Comparison of ENCODE assay signal across 8 cellular contexts in genomic region chr14:103141117-103141796, GRCh38. TPM values are rescaled to one million over a fixed set of nuclear protein-coding genes. Genes with fewer than 3 reads are reported as not detected.
A peak's percentile ranks its signal among the peaks of the same experiment; 100 is the strongest.
DNase-seq lines count a peak whose midpoint lies in the region; ATAC-seq, FAIRE-seq and TF ChIP-seq lines count a peak whose summit lies in the region.

No MANE protein-coding gene starts in this region.

- BruUV-seq in PC-3 (replicated peaks; lab: Mats Ljungman, UMichigan), result no TSS peak

- TF ChIP-seq CTCF in GM12874 (IDR thresholded peaks at IDR 0.05; ENCODE audit: insufficient read depth, low read depth, low read length) (peak; percentile 83), PC-3 (conservative IDR thresholded peaks at IDR 0.05; ENCODE audit: low read depth, low read length) (peak; percentile 84), fibroblast of lung (conservative IDR thresholded peaks at IDR 0.05 in 1 of 2, IDR thresholded peaks at IDR 0.05 in 1 of 2; ENCODE audit: low read depth in 1 of 2, low read length in 2 of 2) (peak; percentile 74 to 87), smooth muscle cell (IDR thresholded peaks at IDR 0.05; ENCODE audit: borderline replicate concordance, insufficient read depth, poor library complexity, severe bottlenecking) (peak; percentile 51)

- H3K9me3 ChIP-seq in PC-3 (ENCODE audit: low read length) (no peaks in the 10 kb centered on the region), fibroblast of lung (ENCODE audit: control insufficient read depth, insufficient read depth, low read depth, low read length) (no peaks in the 10 kb centered on the region), smooth muscle cell (replicated peaks; ENCODE audit: low read depth) (no peaks in the 10 kb centered on the region)

- H3K4me2 ChIP-seq in PC-3 (ENCODE audit: low read length), result no peak overlapping the region
- no peak overlapping the region for H3K4me2 ChIP-seq in fibroblast of lung (ENCODE audit: extremely low read depth, insufficient read depth, low read length)
- H3K4me2 ChIP-seq in smooth muscle cell, result no peak overlapping the region

- H3F3A ChIP-seq in PC-3 (ENCODE audit: low read length, unreplicated experiment) (no peaks in the 10 kb centered on the region), smooth muscle cell (ENCODE audit: low read depth) (peaks cover 16% of the 10 kb centered on the region)

- H3K27ac ChIP-seq in PC-3 (ENCODE audit: low read length) (no peak overlapping the region), fibroblast of lung (ENCODE audit: insufficient read depth, low read length) (no peak overlapping the region), smooth muscle cell (ENCODE audit: low read depth) (no peak overlapping the region)

- FAIRE-seq in frontal cortex (lab: Jason Lieb, UNC), result no peak

- H3K4me3 ChIP-seq in PC-3 (ENCODE audit: low read length) (no peak overlapping the region), fibroblast of lung (replicated peaks in 1 of 4; ENCODE audit: control extremely low read depth in 1 of 4, insufficient read depth in 1 of 4, low read depth in 3 of 4, low read length in 4 of 4) (no peak overlapping the region), smooth muscle cell (no peak overlapping the region)

- ATAC-seq in PC-3, result no peak

- H3K27me3 ChIP-seq in PC-3 (ENCODE audit: low read length), result no peaks in the 10 kb centered on the region
- peaks cover 4% of the 10 kb centered on the region for H3K27me3 ChIP-seq in fibroblast of lung (ENCODE audit: control insufficient read depth, insufficient read depth, low read length)
- no peaks in the 10 kb centered on the region for H3K27me3 ChIP-seq in smooth muscle cell (ENCODE audit: low read depth)

- TF ChIP-seq RAD21 in Ishikawa (IDR thresholded peaks at IDR 0.05; ENCODE audit: low read depth), result peak; percentile 89

- H3K36me3 ChIP-seq in PC-3 (ENCODE audit: low read depth, low read length), result no peaks in the 10 kb centered on the region
- H3K36me3 ChIP-seq in fibroblast of lung (ENCODE audit: control insufficient read depth, insufficient read depth, low read length), result no peaks in the 10 kb centered on the region
- H3K36me3 ChIP-seq in smooth muscle cell (ENCODE audit: low read depth), result no peaks in the 10 kb centered on the region

- H2AFZ ChIP-seq in PC-3 (ENCODE audit: low read length) (no peak overlapping the region), fibroblast of lung (ENCODE audit: low read length) (no peak overlapping the region), smooth muscle cell (ENCODE audit: low read depth) (no peak overlapping the region)

- intact Hi-C loops in PC-3 (cut with micrococcal nuclease), result loop anchor here (5.0 kb wide), 2 partner anchors 34 to 46 kb away; no protein-coding TSS in a partner anchor

- H3K79me2 ChIP-seq in PC-3 (ENCODE audit: low read length) (no peaks in the 10 kb centered on the region), fibroblast of lung (ENCODE audit: control insufficient read depth, insufficient read depth, low read length) (no peaks in the 10 kb centered on the region), smooth muscle cell (ENCODE audit: low read depth) (no peaks in the 10 kb centered on the region)

- TF ChIP-seq EP300 in Ishikawa (IDR thresholded peaks at IDR 0.05; ENCODE audit: borderline replicate concordance), result no peak

- WGBS in smooth muscle cell (ENCODE audit: low lambda C conversion rate), result 51% methylated on average over 7 of the region's 8 CpGs

- H3K9ac ChIP-seq in PC-3 (ENCODE audit: low read length) (no peak overlapping the region), fibroblast of lung (ENCODE audit: insufficient read depth, low read length) (no peak overlapping the region), smooth muscle cell (ENCODE audit: low read depth) (no peak overlapping the region)

- POLR2A ChIA-PET in PC-3 (lab: Charles Lee; ENCODE audit: unreplicated experiment), result no interaction called here

- H3K4me1 ChIP-seq in PC-3 (ENCODE audit: insufficient read depth, low read length) (peaks cover 32% of the 10 kb centered on the region), fibroblast of lung (ENCODE audit: control insufficient read depth, extremely low read depth, insufficient read depth, low read length) (peaks cover 6% of the 10 kb centered on the region), smooth muscle cell (ENCODE audit: low read depth) (peaks cover 25% of the 10 kb centered on the region)

- CTCF ChIA-PET in PC-3 (lab: Charles Lee), result interaction anchor here (1.6 kb wide), 1 partner anchor 36 kb away, joined by 5 read pairs; no protein-coding TSS in a partner anchor

- H4K20me1 ChIP-seq in PC-3 (ENCODE audit: low read length) (no peaks in the 10 kb centered on the region), fibroblast of lung (ENCODE audit: control insufficient read depth, extremely low read depth, insufficient read depth, low read length) (no peaks in the 10 kb centered on the region), smooth muscle cell (ENCODE audit: low read depth) (no peaks in the 10 kb centered on the region)

- DNase-seq in AML-193 (lab: John Stamatoyannopoulos, UW), result peak; percentile 33 to 49
- DNase-seq in PC-3, result peak; percentile 76
- DNase-seq in fibroblast of lung (ENCODE audit: low read depth in 2 of 2), result peak; percentile 20 to 61
- DNase-seq in smooth muscle cell (lab: John Stamatoyannopoulos, UW; ENCODE audit: unreplicated experiment), result no peak
- DNase-seq in activated effector memory CD4-positive, alpha-beta T cell treated with anti-CD3 and anti-CD28 coated beads, Interleukin-2, amount 50 U/mL, for 16 hours, result no peak
- no peak for DNase-seq in frontal cortex (ENCODE audit: low spot score in 2 of 2)

- no peaks in the 10 kb centered on the region for H3K9me2 ChIP-seq in PC-3 (replicated peaks; ENCODE audit: low read length)

TF ChIP-seq in Ishikawa, 13 proteins besides CTCF, POLR2A, EP300 and RAD21:
- TF ChIP-seq TAF1 (IDR thresholded peaks at IDR 0.05; ENCODE audit: low read depth), result no peak
- no peak for TF ChIP-seq TCF12 (IDR thresholded peaks at IDR 0.05; ENCODE audit: low read depth)
- TF ChIP-seq MAX (IDR thresholded peaks at IDR 0.05), result 0 out of 2 replicates have a peak, but pooled peaks have one; percentile 12
- TF ChIP-seq ZBTB7A (IDR thresholded peaks at IDR 0.05; ENCODE audit: low read depth), result no peak
TF ChIP-seq in Ishikawa: peak in this region for 1.

RNA-seq across cellular contexts. Expression of gene TNFAIP2, which starts 18.0 kb away (rescaled TPM):
- total RNA-seq in PC-3 (2014; rRNA removed) (80.7 and 87.3 TPM in 2 replicates), fibroblast of lung (102 and 139 TPM in 2 replicates), smooth muscle cell (35.7 and 46.5 TPM in 2 replicates), frontal cortex (11.8 TPM)
- polyA plus RNA-seq in fibroblast of lung (31.6 and 71.5 TPM in 2 replicates), smooth muscle cell (57.7 and 76.5 TPM in 2 replicates)
- 38.4 and 86.3 TPM in 2 replicates for polyA plus RNA-seq in fibroblast of lung (2012)
- polyA minus RNA-seq in fibroblast of lung (ENCODE audit: low replicate concordance), result 91.2 and 178 TPM in 2 replicates

RNA-seq across cellular contexts. Expression of gene EXOC3L4, which starts 46.7 kb away (rescaled TPM):
- total RNA-seq in PC-3 (2014; rRNA removed) (1.4 and 2.0 TPM in 2 replicates), fibroblast of lung (0.26 and 0.50 TPM in 2 replicates), smooth muscle cell (not detected in 2 replicates), frontal cortex (0.82 TPM)
- polyA plus RNA-seq in fibroblast of lung (0.18 and 0.39 TPM in 2 replicates), smooth muscle cell (not detected in 2 replicates)
- polyA plus RNA-seq in fibroblast of lung (2012), result 0.16 and 0.51 TPM in 2 replicates
- not detected in 2 replicates for polyA minus RNA-seq in fibroblast of lung (ENCODE audit: low replicate concordance)

RNA-seq across cellular contexts. Expression of gene LBHD2, which starts 57.2 kb away (rescaled TPM):
- total RNA-seq in PC-3 (2014; rRNA removed), result not detected in 2 replicates
- not detected in 2 replicates for total RNA-seq in fibroblast of lung
- polyA plus RNA-seq in fibroblast of lung, result not detected in 2 replicates
- polyA plus RNA-seq in fibroblast of lung (2012), result not detected in 2 replicates
- polyA minus RNA-seq in fibroblast of lung (ENCODE audit: low replicate concordance), result not detected in 2 replicates
- not detected in 2 replicates for total RNA-seq in smooth muscle cell
- polyA plus RNA-seq in smooth muscle cell, result not detected in 2 replicates
- not detected for total RNA-seq in frontal cortex

Comparison
In these comparisons a context has a peak if more than half of its experiments do, and no peak if none do; other contexts are left out.
1. DNase-seq: peak in AML-193 (2 of 2), PC-3 (single experiment) and fibroblast of lung (2 of 2); none in smooth muscle cell (single experiment), activated effector memory CD4-positive, alpha-beta T cell treated with anti-CD3 and anti-CD28 coated beads, Interleukin-2, amount 50 U/mL, for 16 hours (single experiment) and frontal cortex (0 of 2).
2. Peak in every context shown above with its lines, with median percentiles within 50 percentile points of each other: CTCF ChIP-seq.